Comparison of ENCODE assay signal across 20 cellular contexts in genomic region chr12:54975875-54976274, GRCh38. TPM values are rescaled to one million over a fixed set of nuclear protein-coding genes. Genes with fewer than 3 reads are reported as not detected.
DNase-seq lines count a peak whose midpoint lies in the region; ATAC-seq, FAIRE-seq and TF ChIP-seq lines count a peak whose summit lies in the region.
"Had no signal": no experiment of that assay in that cellular context is flagged by ENCODE, and none has a peak within 500 bp of the region (broad histone marks: within the 10 kb centered on the region; RNA-seq: fewer than 3 reads in every experiment).

No MANE protein-coding gene starts in this region.

- WGBS in small intestine, 3 donors = 14 to 46% (median 33%) methylated on average over 6 of the region's 6 CpGs
- WGBS in prostate gland = 40% methylated on average over 6 of the region's 6 CpGs

- ATAC-seq in activated T-cell treated with anti-CD3 and anti-CD28 coated beads, Interleukin-2, amount 50 U/mL, for 72 hours (replicated peaks in 1 of 2) = no peak
- ATAC-seq in T-helper 17 cell = no peak
- ATAC-seq: activated CD8-positive, alpha-beta memory T cell treated with anti-CD3 and anti-CD28 coated beads, Interleukin-2, amount 10 ng/mL, durations not matched to agents 7 days and 5 days had no signal

- no peaks in the 10 kb centered on the region for H3K27me3 ChIP-seq in effector memory CD4-positive, alpha-beta T cell (replicated peaks; ENCODE audit: control insufficient read depth, insufficient read depth, low read length, poor library complexity, severe bottlenecking)
- H3K27me3 ChIP-seq in small intestine (ENCODE audit: control insufficient read depth in 2 of 2, insufficient read depth in 2 of 2, low read length in 2 of 2) = no peaks in the 10 kb centered on the region
- H3K27me3 ChIP-seq in prostate gland (replicated peaks; ENCODE audit: insufficient read depth) = no peaks in the 10 kb centered on the region
- H3K27me3 ChIP-seq: colonic mucosa, uterus had no signal

- no peaks in the 10 kb centered on the region for H3K9me3 Mint-ChIP-seq in activated T-cell treated with anti-CD3 and anti-CD28 coated beads, Interleukin-2, amount 50 U/mL, for 72 hours
- H3K9me3 Mint-ChIP-seq: memory B cell had no signal

- peak overlapping the region; percentile 48 to 74 for H3K4me3 Mint-ChIP-seq in activated T-cell treated with anti-CD3 and anti-CD28 coated beads, Interleukin-2, amount 50 U/mL, for 72 hours
- peak overlapping the region; percentile 91 for H3K4me3 Mint-ChIP-seq in T-helper 17 cell
- H3K4me3 Mint-ChIP-seq: activated CD8-positive, alpha-beta memory T cell treated with anti-CD3 and anti-CD28 coated beads, Interleukin-2, amount 10 ng/mL, durations not matched to agents 7 days and 5 days; memory B cell had no signal

- FAIRE-seq in small intestine (lab: Jason Lieb, UNC) = no peak

- H3K27me3 Mint-ChIP-seq in activated T-cell treated with anti-CD3 and anti-CD28 coated beads, Interleukin-2, amount 50 U/mL, for 72 hours (ENCODE audit: low read depth) = no peaks in the 10 kb centered on the region
- no peaks in the 10 kb centered on the region for H3K27me3 Mint-ChIP-seq in T-helper 17 cell
- H3K27me3 Mint-ChIP-seq: activated CD8-positive, alpha-beta memory T cell treated with anti-CD3 and anti-CD28 coated beads, Interleukin-2, amount 10 ng/mL, durations not matched to agents 7 days and 5 days; memory B cell had no signal

- no peak overlapping the region for H3K4me3 ChIP-seq in effector memory CD4-positive, alpha-beta T cell (ENCODE audit: insufficient read depth, low read depth, low read length, poor library complexity, severe bottlenecking)
- H3K4me3 ChIP-seq in small intestine (ENCODE audit: low read depth in 1 of 2, low read length in 2 of 2) (no peak overlapping the region), prostate gland (no peak overlapping the region)
- H3K4me3 ChIP-seq: colonic mucosa, PC-9, uterus had no signal

- no peak for TF ChIP-seq POLR2A in prostate gland (IDR thresholded peaks at IDR 0.05)

- DNase-seq in activated T-cell treated with anti-CD3 and anti-CD28 coated beads, Interleukin-2, amount 50 U/mL, for 72 hours = no peak
- no peak for DNase-seq in activated T-cell treated with anti-CD3 and anti-CD28 coated beads for 4 hours
- DNase-seq in T-helper 17 cell = no peak
- no peak for DNase-seq in effector memory CD4-positive, alpha-beta T cell
- DNase-seq in small intestine = peak; percentile 56
- no peak for DNase-seq in HT-29 (ENCODE audit: low spot score)
- no peak for DNase-seq in dermis blood vessel endothelial cell
- DNase-seq in prostate gland (ENCODE audit: low spot score) = no peak
- DNase-seq: activated CD8-positive, alpha-beta memory T cell treated with anti-CD3 and anti-CD28 coated beads, Interleukin-2, amount 10 ng/mL, durations not matched to agents 7 days and 5 days; amniotic stem cell; colonic mucosa; EL; Karpas-422; NCI-H1105; PC-9; uterus had no signal

- peaks cover 84% of the 10 kb centered on the region for H3K4me1 Mint-ChIP-seq in activated T-cell treated with anti-CD3 and anti-CD28 coated beads, Interleukin-2, amount 50 U/mL, for 72 hours (ENCODE audit: low read depth)
- peaks cover 79% of the 10 kb centered on the region for H3K4me1 Mint-ChIP-seq in T-helper 17 cell

- H3K4me1 ChIP-seq in effector memory CD4-positive, alpha-beta T cell (ENCODE audit: control insufficient read depth, insufficient read depth, low read length, poor library complexity, severe bottlenecking) = peaks cover 69% of the 10 kb centered on the region
- H3K4me1 ChIP-seq in small intestine (ENCODE audit: control insufficient read depth in 2 of 2, insufficient read depth in 1 of 2, low read depth in 1 of 2, low read length in 1 of 2) (peaks cover 0 to 2% of the 10 kb centered on the region in 2 donors), prostate gland (replicated peaks) (no peaks in the 10 kb centered on the region)
- H3K4me1 ChIP-seq: colonic mucosa, uterus had no signal

- H3K9me3 ChIP-seq in T-helper 17 cell (ENCODE audit: control insufficient read depth, low read length, poor library complexity, severe bottlenecking) (no peaks in the 10 kb centered on the region), small intestine (ENCODE audit: control insufficient read depth, low read depth) (no peaks in the 10 kb centered on the region), prostate gland (no peaks in the 10 kb centered on the region)
- no peaks in the 10 kb centered on the region for H3K9me3 ChIP-seq in effector memory CD4-positive, alpha-beta T cell (ENCODE audit: control insufficient read depth, low read length)
- H3K9me3 ChIP-seq: colonic mucosa, uterus had no signal

- H3K27ac ChIP-seq in effector memory CD4-positive, alpha-beta T cell (ENCODE audit: insufficient read depth, low read length, poor library complexity, severe bottlenecking) = peak overlapping the region; percentile 44
- H3K27ac ChIP-seq in small intestine (ENCODE audit: low read depth in 1 of 2, low read length in 1 of 2) (no peak overlapping the region), prostate gland (no peak overlapping the region)
- H3K27ac ChIP-seq: colonic mucosa, HL-60, PC-9, uterus had no signal

- intact Hi-C loops in prostate gland (cut with DNase I) = no loop called here

- H3K36me3 ChIP-seq in effector memory CD4-positive, alpha-beta T cell (ENCODE audit: control insufficient read depth, insufficient read depth, low read length) = peaks cover 34% of the 10 kb centered on the region
- no peaks in the 10 kb centered on the region for H3K36me3 ChIP-seq in small intestine (ENCODE audit: control insufficient read depth in 2 of 2, insufficient read depth in 2 of 2, low read length in 2 of 2)
- H3K36me3 ChIP-seq in prostate gland = no peaks in the 10 kb centered on the region
- H3K36me3 ChIP-seq: colonic mucosa, uterus had no signal

- no peak for TF ChIP-seq CTCF in prostate gland (IDR thresholded peaks at IDR 0.05)

- peaks cover 13 to 52% of the 10 kb centered on the region in 2 donors for H3K36me3 Mint-ChIP-seq in activated T-cell treated with anti-CD3 and anti-CD28 coated beads, Interleukin-2, amount 50 U/mL, for 72 hours (ENCODE audit: insufficient read depth in 2 of 2)
- peaks cover 26% of the 10 kb centered on the region for H3K36me3 Mint-ChIP-seq in T-helper 17 cell (ENCODE audit: low read depth)

- H3K27ac Mint-ChIP-seq in activated T-cell treated with anti-CD3 and anti-CD28 coated beads, Interleukin-2, amount 50 U/mL, for 72 hours = peak overlapping the region; percentile 89
- H3K27ac Mint-ChIP-seq in T-helper 17 cell = peak overlapping the region; percentile 100

RNA-seq across cellular contexts. Expression of gene TESPA1, which starts 8.7 kb away (rescaled TPM):
- total RNA-seq in activated T-cell treated with anti-CD3 and anti-CD28 coated beads, Interleukin-2, amount 50 U/mL, for 72 hours = 10 to 100 TPM; 86.5 to 95.5 TPM
- 100 to 1,000 TPM; 121 to 160 TPM for total RNA-seq in T-helper 17 cell
- 1 to 10 TPM in 1 of 3 donors, under 1 TPM in 2; 0.45 to 1.1 (median 0.81) TPM for polyA plus RNA-seq in small intestine
- not detected in 2 replicates for total RNA-seq in HT-29 (2014; rRNA removed; shearing (Covaris generic))
- total RNA-seq in dermis blood vessel endothelial cell = not detected in 2 replicates
- total RNA-seq in prostate gland = 1 to 10 TPM in 1 of 2 donors, under 1 TPM in 1; 0.41 to 6.1 TPM
- total RNA-seq: epithelial cell of proximal tubule, glomerular endothelial cell, PC-9 had no signal

RNA-seq across cellular contexts. Expression of gene NEUROD4, which starts 43.9 kb away (rescaled TPM):
- total RNA-seq in activated T-cell treated with anti-CD3 and anti-CD28 coated beads, Interleukin-2, amount 50 U/mL, for 72 hours = not detected
- total RNA-seq in T-helper 17 cell (not detected), dermis blood vessel endothelial cell (not detected in 2 replicates), prostate gland (under 1 TPM in 1 of 2 donors, not detected in 1; 0.11 TPM)
- polyA plus RNA-seq in small intestine = not detected
- total RNA-seq in HT-29 (2014; rRNA removed; shearing (Covaris generic)) = not detected in 2 replicates
- total RNA-seq: activated CD8-positive, alpha-beta memory T cell treated with anti-CD3 and anti-CD28 coated beads, Interleukin-2, amount 10 ng/mL, durations not matched to agents 7 days and 5 days; colonic mucosa; epithelial cell of proximal tubule; glomerular endothelial cell; PC-9; uterus had no signal

Comparison
In these comparisons a context has a peak if more than half of its experiments do, and no peak if none do; other contexts are left out.
1. RNA of gene TESPA1, which starts 8.7 kb away (total RNA-seq): 121 to 160 TPM in T-helper 17 cell and 86.5 to 95.5 TPM in activated T-cell treated with anti-CD3 and anti-CD28 coated beads, Interleukin-2, amount 50 U/mL, for 72 hours; 0.41 to 6.1 TPM in prostate gland, not detected in HT-29 and not detected in dermis blood vessel endothelial cell; every median in the first group is over 10 times any median in the second.